ENCODE assay signal across 29 cellular contexts in genomic region chr13:28548468-28548867, GRCh38. TPM values are rescaled to one million over a fixed set of nuclear protein-coding genes. Genes with fewer than 3 reads are reported as not detected.
"Had no signal": no experiment of that assay in that cellular context is flagged by ENCODE, and none has a peak within 500 bp of the region (broad histone marks: within the 10 kb centered on the region; RNA-seq: fewer than 3 reads in every experiment).

No MANE protein-coding gene starts in this region.

- H3K9me3 Mint-ChIP-seq: central memory CD8-positive, alpha-beta T cell had no signal

- H3K4me3 Mint-ChIP-seq: activated B cell treated with CpG ODN at 0.5 μM for 24 hours; activated CD8-positive, alpha-beta T cell treated with anti-CD3 and anti-CD28 coated beads for 36 hours; activated naive CD8-positive, alpha-beta T cell; activated T-cell treated with anti-CD3 and anti-CD28 coated beads, Interleukin-2, amount 50 U/mL, for 4 hours; activated T-helper 17 cell treated with anti-CD3 and anti-CD28 coated beads, Interleukin-2, amount 50 U/mL, for 72 hours; central memory CD8-positive, alpha-beta T cell; dendritic cell treated with granulocyte-macrophage colony-stimulating factor and Interleukin-4, amounts not matched to agents 40 ng/mL and 50 ng/mL, for 4 days; endodermal cell had no signal

- H3K4me1 Mint-ChIP-seq: activated B cell treated with CpG ODN at 0.5 μM for 24 hours; central memory CD8-positive, alpha-beta T cell had no signal

- H3K27ac Mint-ChIP-seq: activated B cell treated with CpG ODN at 0.5 μM for 24 hours; activated CD8-positive, alpha-beta T cell treated with anti-CD3 and anti-CD28 coated beads for 36 hours; activated naive CD8-positive, alpha-beta T cell; dendritic cell treated with granulocyte-macrophage colony-stimulating factor and Interleukin-4, amounts not matched to agents 40 ng/mL and 50 ng/mL, for 4 days; endodermal cell had no signal

- H3K27ac ChIP-seq: brain microvascular endothelial cell, coronary artery, dorsolateral prefrontal cortex, heart left ventricle, VCaP had no signal

- H3K36me3 Mint-ChIP-seq: activated naive CD8-positive, alpha-beta T cell had no signal

- H3K27me3 ChIP-seq: brain microvascular endothelial cell had no signal

- H3K4me1 ChIP-seq: heart left ventricle had no signal

- DNase-seq: activated B cell treated with CpG ODN at 0.5 μM for 24 hours; activated CD4-positive, alpha-beta T cell treated with anti-CD3 and anti-CD28 coated beads for 48 hours; activated CD4-positive, alpha-beta T cell treated with anti-CD3 and anti-CD28 coated beads, Interleukin-2, amount 50 U/mL, for 1 hour; activated CD4-positive, alpha-beta T cell treated with anti-CD3 and anti-CD28 coated beads, Interleukin-2, amount 50 U/mL, for 48 hours; activated CD8-positive, alpha-beta memory T cell treated with anti-CD3 and anti-CD28 coated beads for 24 hours; activated CD8-positive, alpha-beta T cell treated with anti-CD3 and anti-CD28 coated beads for 36 hours; activated effector memory CD4-positive, alpha-beta T cell treated with Interleukin-2 at 50 U/mL for 16 hours; activated gamma-delta T cell treated with Interleukin-2 at 50 U/mL for 16 hours; activated naive CD4-positive, alpha-beta T cell treated with anti-CD3 and anti-CD28 coated beads, Interleukin-2, amount 50 U/mL, for 16 hours; activated naive CD4-positive, alpha-beta T cell treated with Interleukin-2 at 50 U/mL for 16 hours; activated T-cell treated with anti-CD3 and anti-CD28 coated beads, Interleukin-2, amount 50 U/mL, for 4 hours; amniotic stem cell; anterior cingulate cortex; brain microvascular endothelial cell; dorsolateral prefrontal cortex; effector memory CD4-positive, alpha-beta T cell; foreskin fibroblast; heart left ventricle; T-helper 2 cell had no signal

- ATAC-seq: activated CD4-positive, CD25-positive, alpha-beta regulatory T cell treated with anti-CD3 and anti-CD28 coated beads, Interleukin-2, amount 50 U/mL, for 24 hours; activated CD8-positive, alpha-beta T cell treated with anti-CD3 and anti-CD28 coated beads for 36 hours; activated T-cell treated with anti-CD3 and anti-CD28 coated beads, Interleukin-2, amount 50 U/mL, for 4 hours; activated T-helper 17 cell treated with anti-CD3 and anti-CD28 coated beads, Interleukin-2, amount 50 U/mL, for 72 hours; esophagus mucosa; heart left ventricle had no signal

- H3K4me3 ChIP-seq: coronary artery, dorsolateral prefrontal cortex, heart left ventricle had no signal

- H3K36me3 ChIP-seq: brain microvascular endothelial cell, heart left ventricle had no signal

RNA-seq across cellular contexts. Expression of gene FLT1, which starts 53.5 kb away (rescaled TPM):
- total RNA-seq: bronchial epithelial cell had no signal
